15 cellular contexts compared by ENCODE assay signal in the genomic region with DNA sequence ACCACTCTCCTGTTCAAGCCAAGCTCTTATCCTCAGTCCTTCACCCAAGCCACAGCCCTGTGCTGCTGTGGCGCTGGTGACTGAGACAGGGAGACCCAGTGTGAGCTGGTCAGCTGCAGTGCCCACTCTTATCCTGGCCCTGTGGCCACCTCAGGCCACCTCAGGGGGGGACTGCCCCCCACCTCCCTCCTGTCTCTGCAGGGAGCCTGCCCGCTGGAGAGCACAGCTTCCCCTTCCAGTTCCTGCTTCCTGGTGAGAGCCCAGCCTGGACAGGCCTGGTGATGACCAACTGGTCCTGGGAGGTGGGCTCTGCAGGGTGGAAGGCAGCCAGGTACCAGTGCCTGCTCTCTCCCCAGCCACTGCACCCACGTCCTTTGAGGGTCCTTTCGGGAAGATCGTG. TPM values are rescaled to one million over a fixed set of nuclear protein-coding genes. Genes with fewer than 3 reads are reported as not detected.
DNase-seq lines count a peak whose midpoint lies in the region; ATAC-seq, FAIRE-seq and TF ChIP-seq lines count a peak whose summit lies in the region.
"Had no signal": no experiment of that assay in that cellular context is flagged by ENCODE, and none has a peak within 500 bp of the region (broad histone marks: within the 10 kb centered on the region; RNA-seq: fewer than 3 reads in every experiment).

No MANE protein-coding gene starts in this region.

- no peak for DNase-seq in NT2/D1 (ENCODE audit: low read depth, low spot score)
- DNase-seq in endodermal cell: peak; percentile 43
- DNase-seq in pancreas: peak in 2 of 6 donors; percentile 57 to 73
- DNase-seq in activated naive CD4-positive, alpha-beta T cell treated with anti-CD3 and anti-CD28 coated beads, Interleukin-2, amount 50 U/mL, for 72 hours (ENCODE audit: low spot score in 2 of 2): no peak
- no peak for DNase-seq in glutamatergic neuron
- no peak for DNase-seq in NCI-H748 treated with DMSO at 0.1 percent for 48 hours (lab: John Stamatoyannopoulos, UW)
- DNase-seq: activated CD4-positive, alpha-beta T cell treated with anti-CD3 and anti-CD28 coated beads for 1 hour; activated T-cell treated with anti-CD3 and anti-CD28 coated beads, Interleukin-2, amount 50 U/mL, for 48 hours; amygdala; DND-41; kidney glomerular epithelial cell had no signal

- H3K4me3 Mint-ChIP-seq in endodermal cell (no peak overlapping the region), glutamatergic neuron (ENCODE audit: unreplicated experiment) (no peak overlapping the region)
- H3K4me3 Mint-ChIP-seq: nephron had no signal

- H3K9ac ChIP-seq in NT2/D1 (ENCODE audit: insufficient read length, low read depth): peak overlapping the region; percentile 13
- H3K9ac ChIP-seq in endodermal cell (ENCODE audit: extremely low read depth, low read length, poor library complexity, severe bottlenecking): no peak overlapping the region

- H3K4me1 Mint-ChIP-seq in endodermal cell (peaks cover 15% of the 10 kb centered on the region), glutamatergic neuron (ENCODE audit: low read depth, unreplicated experiment) (no peaks in the 10 kb centered on the region)

- no peak for FAIRE-seq in pancreas (lab: Jason Lieb, UNC)

- H3K27ac ChIP-seq in ACC112 (ENCODE audit: low read depth, low read length) (peak overlapping the region; percentile 71), endodermal cell (ENCODE audit: low read depth, low read length) (peak overlapping the region; percentile 17), pancreas (peak overlapping the region; percentile 84 to 92 (median 89))

- TF ChIP-seq CTCF in endodermal cell (conservative IDR thresholded peaks at IDR 0.05) (no peak), pancreas (IDR thresholded peaks at IDR 0.05) (no peak), glutamatergic neuron (IDR thresholded peaks at IDR 0.05; ENCODE audit: partially characterized antibody, unreplicated experiment) (no peak)

- H3K36me3 Mint-ChIP-seq in endodermal cell (ENCODE audit: low read depth) (peaks cover 14% of the 10 kb centered on the region), glutamatergic neuron (ENCODE audit: unreplicated experiment) (no peaks in the 10 kb centered on the region)
- peaks cover 6 to 12% of the 10 kb centered on the region in 2 donors for H3K36me3 Mint-ChIP-seq in activated naive CD4-positive, alpha-beta T cell treated with anti-CD3 and anti-CD28 coated beads, Interleukin-2, amount 50 U/mL, for 72 hours

- peaks cover 19% of the 10 kb centered on the region for H3K79me2 ChIP-seq in ACC112 (ENCODE audit: control insufficient read depth, insufficient read depth, low read length, unreplicated experiment)

- H3K9me3 ChIP-seq in NT2/D1 (ENCODE audit: insufficient read depth, low read length): no peaks in the 10 kb centered on the region
- no peaks in the 10 kb centered on the region for H3K9me3 ChIP-seq in endodermal cell (ENCODE audit: control insufficient read depth, low read length)
- no peaks in the 10 kb centered on the region for H3K9me3 ChIP-seq in pancreas
- H3K9me3 ChIP-seq: gastroesophageal sphincter had no signal

- H3K36me3 ChIP-seq in ACC112 (ENCODE audit: insufficient read depth, low read length) (0 out of 2 replicates have a peak, but pooled peaks cover 7% of the 10 kb centered on the region), NT2/D1 (ENCODE audit: insufficient read depth, insufficient read length, low read length) (peaks cover 54% of the 10 kb centered on the region), endodermal cell (ENCODE audit: control insufficient read depth, insufficient read depth, low read length) (peaks cover 25% of the 10 kb centered on the region), pancreas (peaks cover 0 to 7% (median 0%) of the 10 kb centered on the region in 3 donors)

- intact Hi-C loops in pancreas (cut with DNase I): no loop called here

- H3K4me1 ChIP-seq in ACC112 (ENCODE audit: control insufficient read depth, insufficient read depth, low read length, unreplicated experiment): peaks cover 29% of the 10 kb centered on the region
- H3K4me1 ChIP-seq in NT2/D1 (ENCODE audit: insufficient read depth, insufficient read length): peaks cover 32% of the 10 kb centered on the region
- H3K4me1 ChIP-seq in endodermal cell (ENCODE audit: control insufficient read depth, insufficient read depth, low read length): no peaks in the 10 kb centered on the region
- H3K4me1 ChIP-seq in pancreas: peaks cover 24 to 31% (median 29%) of the 10 kb centered on the region in 3 donors

- H3K9me3 Mint-ChIP-seq in endodermal cell (no peaks in the 10 kb centered on the region), glutamatergic neuron (ENCODE audit: unreplicated experiment) (peaks cover 14% of the 10 kb centered on the region)
- H3K9me3 Mint-ChIP-seq in activated naive CD4-positive, alpha-beta T cell treated with anti-CD3 and anti-CD28 coated beads, Interleukin-2, amount 50 U/mL, for 72 hours: no peaks in the 10 kb centered on the region
- H3K9me3 Mint-ChIP-seq: nephron had no signal

- no peaks in the 10 kb centered on the region for H3K27me3 Mint-ChIP-seq in endodermal cell (ENCODE audit: insufficient read depth)
- H3K27me3 Mint-ChIP-seq in glutamatergic neuron (ENCODE audit: unreplicated experiment): peaks cover 12% of the 10 kb centered on the region

- H3K4me3 ChIP-seq in ACC112 (ENCODE audit: low read depth, low read length): no peak overlapping the region
- H3K4me3 ChIP-seq in NT2/D1 (ENCODE audit: insufficient read length, low read depth): no peak overlapping the region
- no peak overlapping the region for H3K4me3 ChIP-seq in endodermal cell (ENCODE audit: low read length)
- no peak overlapping the region for H3K4me3 ChIP-seq in pancreas
- H3K4me3 ChIP-seq: gastroesophageal sphincter had no signal

- no peak overlapping the region for H2AFZ ChIP-seq in ACC112 (ENCODE audit: low read length, unreplicated experiment)

- H3K27ac Mint-ChIP-seq in endodermal cell (peak overlapping the region; percentile 70), glutamatergic neuron (ENCODE audit: unreplicated experiment) (no peak overlapping the region)
- H3K27ac Mint-ChIP-seq in activated naive CD4-positive, alpha-beta T cell treated with anti-CD3 and anti-CD28 coated beads, Interleukin-2, amount 50 U/mL, for 72 hours: peak overlapping the region in 1 of 2 donors; percentile 86
- H3K27ac Mint-ChIP-seq: nephron had no signal

- H3K27me3 ChIP-seq in ACC112 (ENCODE audit: insufficient read depth, low read length) (no peaks in the 10 kb centered on the region), NT2/D1 (ENCODE audit: insufficient read depth, insufficient read length) (no peaks in the 10 kb centered on the region), endodermal cell (ENCODE audit: control insufficient read depth, insufficient read depth, low read length, poor library complexity, severe bottlenecking) (no peaks in the 10 kb centered on the region), pancreas (no peaks in the 10 kb centered on the region)
- H3K27me3 ChIP-seq: gastroesophageal sphincter had no signal

- no peak for ATAC-seq in pancreas
- no peak for ATAC-seq in activated naive CD4-positive, alpha-beta T cell treated with anti-CD3 and anti-CD28 coated beads, Interleukin-2, amount 50 U/mL, for 72 hours
- ATAC-seq in HG02763 (IDR thresholded peaks at IDR 0.05; ENCODE audit: unreplicated experiment): no peak
- ATAC-seq: gastroesophageal sphincter had no signal

- 95 to 100% methylated on average over 3 to 5 of the region's 5 CpGs for WGBS in endodermal cell (ENCODE audit: insufficient coverage in 1 of 2, insufficient read length in 1 of 2), 2 experiments
- 80 to 87% methylated on average over 5 of the region's 5 CpGs for WGBS in pancreas, 2 donors

RNA-seq across cellular contexts. Expression of a gene that starts 5.5 kb away (rescaled TPM):
- total RNA-seq in endodermal cell (100 to 1,000 TPM; 137 to 139 TPM), pancreas (10 to 100 TPM; 29.9 to 51.1 (median 32.6) TPM), glutamatergic neuron (ENCODE audit: unreplicated experiment) (162 TPM)
- polyA plus RNA-seq in endodermal cell (2013, experiment 1 of 2): 71.8 TPM
- polyA plus RNA-seq in endodermal cell (2013, experiment 2 of 2): 66.9 TPM
- 10 to 100 TPM; 30.3 to 42.0 TPM for polyA plus RNA-seq in pancreas
- total RNA-seq in activated naive CD4-positive, alpha-beta T cell treated with anti-CD3 and anti-CD28 coated beads, Interleukin-2, amount 50 U/mL, for 72 hours: 10 to 100 TPM; 80.4 to 85.0 TPM

RNA-seq across cellular contexts. Expression of a gene that starts 7.8 kb away (rescaled TPM):
- total RNA-seq in endodermal cell: 10 to 100 TPM; 41.5 to 46.2 TPM
- polyA plus RNA-seq in endodermal cell (2013, experiment 1 of 2): 23.5 TPM
- polyA plus RNA-seq in endodermal cell (2013, experiment 2 of 2): 18.6 TPM
- total RNA-seq in pancreas: 10 to 100 TPM; 20.9 to 39.3 (median 24.3) TPM
- 100 to 1,000 TPM; 117 to 161 TPM for polyA plus RNA-seq in pancreas
- 10 to 100 TPM; 34.4 to 40.9 TPM for total RNA-seq in activated naive CD4-positive, alpha-beta T cell treated with anti-CD3 and anti-CD28 coated beads, Interleukin-2, amount 50 U/mL, for 72 hours
- 22.5 TPM for total RNA-seq in glutamatergic neuron (ENCODE audit: unreplicated experiment)

RNA-seq across cellular contexts. Expression of a gene that starts 22.9 kb away (rescaled TPM):
- total RNA-seq in endodermal cell (10 to 100 TPM; 47.8 to 51.0 TPM), pancreas (10 to 100 TPM in 1 of 6 donors, 1 to 10 TPM in 5; 6.1 to 11.1 (median 9.1) TPM), glutamatergic neuron (ENCODE audit: unreplicated experiment) (33.9 TPM)
- 42.9 TPM for polyA plus RNA-seq in endodermal cell (2013, experiment 1 of 2)
- 39.3 TPM for polyA plus RNA-seq in endodermal cell (2013, experiment 2 of 2)
- polyA plus RNA-seq in pancreas: 10 to 100 TPM; 18.0 to 18.6 TPM
- total RNA-seq in activated naive CD4-positive, alpha-beta T cell treated with anti-CD3 and anti-CD28 coated beads, Interleukin-2, amount 50 U/mL, for 72 hours: 10 to 100 TPM; 32.9 to 63.5 TPM

RNA-seq across cellular contexts. Expression of a gene that starts 34.5 kb away (rescaled TPM):
- total RNA-seq in endodermal cell (10 to 100 TPM; 48.9 to 50.4 TPM), pancreas (10 to 100 TPM; 16.7 to 27.4 (median 21.5) TPM), glutamatergic neuron (ENCODE audit: unreplicated experiment) (64.6 TPM)
- 44.3 TPM for polyA plus RNA-seq in endodermal cell (2013, experiment 1 of 2)
- polyA plus RNA-seq in endodermal cell (2013, experiment 2 of 2): 43.0 TPM
- polyA plus RNA-seq in pancreas: 100 to 1,000 TPM; 107 to 174 TPM
- total RNA-seq in activated naive CD4-positive, alpha-beta T cell treated with anti-CD3 and anti-CD28 coated beads, Interleukin-2, amount 50 U/mL, for 72 hours: 10 to 100 TPM; 30.1 to 64.7 TPM

Comparison
In these comparisons a context has a peak if more than half of its experiments do, and no peak if none do; other contexts are left out.
1. H3K27ac ChIP-seq: peak in every context shown above with its lines; median percentile 89 in pancreas; 71 in ACC112; 17 in endodermal cell.